7 cellular contexts compared by ENCODE assay signal in genomic region chr5:72818866-72819534, GRCh38. TPM values are rescaled to one million over a fixed set of nuclear protein-coding genes. Genes with fewer than 3 reads are reported as not detected.
DNase-seq lines count a peak whose midpoint lies in the region; ATAC-seq and TF ChIP-seq lines count a peak whose summit lies in the region.

No MANE protein-coding gene starts in this region.

- no peaks in the 10 kb centered on the region for H3K36me3 Mint-ChIP-seq in activated naive CD8-positive, alpha-beta T cell

- intact Hi-C loops in heart left ventricle (cut with DNase I) (loop anchor here (2.0 to 10.0 kb wide), 8 partner anchors 204 to 454 kb away; no protein-coding TSS in a partner anchor), posterior vena cava (cut with DNase I) (no loop called here)

- CTCF ChIA-PET in RWPE1 (lab: Yijun Ruan, JAX), result interaction anchor here (0.6 to 2.1 kb wide), 15 partner anchors 11 to 863 kb away, joined by 3 to 11 read pairs (median 3); no protein-coding TSS in a partner anchor

- peak overlapping the region; percentile 30 for H3K4me3 Mint-ChIP-seq in activated naive CD8-positive, alpha-beta T cell

- H3K4me1 ChIP-seq in heart left ventricle, result peaks cover 0 to 54% (median 33%) of the 10 kb centered on the region in 12 donors

- no peak for TF ChIP-seq POLR2A in heart left ventricle (IDR thresholded peaks at IDR 0.05)

- H3K27me3 Mint-ChIP-seq in activated naive CD8-positive, alpha-beta T cell, result peaks cover 1% of the 10 kb centered on the region

- TF ChIP-seq CTCF in GM12875 (IDR thresholded peaks at IDR 0.05; ENCODE audit: borderline replicate concordance, insufficient read depth, low read depth, low read length) (peak; percentile 81), RWPE1 (conservative IDR thresholded peaks at IDR 0.05; ENCODE audit: low read depth) (peak; percentile 93), heart left ventricle (IDR thresholded peaks at IDR 0.05) (peak; percentile 33 to 71 (median 52))

- H3K9me3 ChIP-seq in heart left ventricle, result no peaks in the 10 kb centered on the region

- no peaks in the 10 kb centered on the region for H3K36me3 ChIP-seq in heart left ventricle

- no peak overlapping the region for H3K27ac Mint-ChIP-seq in activated naive CD8-positive, alpha-beta T cell

- 37 to 51% (median 45%) methylated on average over 5 of the region's 5 CpGs for WGBS in heart left ventricle, 4 donors

- H3K27me3 ChIP-seq in heart left ventricle, result no peaks in the 10 kb centered on the region

- no peak overlapping the region for H3K27ac ChIP-seq in RWPE1
- peak overlapping the region in 1 of 12 donors; percentile 99 for H3K27ac ChIP-seq in heart left ventricle

- no peak for ATAC-seq in heart left ventricle

- no peak overlapping the region for H3K4me3 ChIP-seq in GM12875 (ENCODE audit: low read depth, low read length)
- H3K4me3 ChIP-seq in heart left ventricle, result peak overlapping the region in 5 of 12 donors; percentile 2 to 91 (median 76)

- H3K9me3 Mint-ChIP-seq in activated naive CD8-positive, alpha-beta T cell (ENCODE audit: low read depth), result no peaks in the 10 kb centered on the region

- DNase-seq in KG1 (lab: John Stamatoyannopoulos, UW) (peak; percentile 46), RWPE1 (ENCODE audit: low spot score) (peak; percentile 52), heart left ventricle (peak; percentile 52 to 69 (median 62)), posterior vena cava (ENCODE audit: low spot score) (peak; percentile 84), occipital lobe (lab: John Stamatoyannopoulos, UW) (no peak)

- POLR2A ChIA-PET in RWPE1 (lab: Yijun Ruan, JAX; ENCODE audit: low non-redundant PET), result no interaction called here

- H3K4me1 Mint-ChIP-seq in activated naive CD8-positive, alpha-beta T cell (ENCODE audit: low read depth), result peaks cover 35% of the 10 kb centered on the region

RNA-seq across cellular contexts. Expression of gene TNPO1, which starts 2.5 kb away (rescaled TPM):
- total RNA-seq in heart left ventricle, result 10 to 100 TPM; 56.4 to 92.2 (median 68.4) TPM
- 10 to 100 TPM in 1 of 2 donors, 1 to 10 TPM in 1; 6.4 to 46.4 TPM for polyA plus RNA-seq in heart left ventricle
- total RNA-seq in posterior vena cava, result 100 to 1,000 TPM in 1 of 2 donors, 10 to 100 TPM in 1; 94.9 to 124 TPM
- 299 TPM for total RNA-seq in occipital lobe

Comparison
In these comparisons a context has a peak if more than half of its experiments do, and no peak if none do; other contexts are left out.
1. intact Hi-C loops: an anchor here in heart left ventricle (2.0 to 10.0 kb wide); none called in posterior vena cava.